ENCODE assay signal across 16 cellular contexts in genomic region chr13:30364133-30364532, GRCh38. TPM values are rescaled to one million over a fixed set of nuclear protein-coding genes. Genes with fewer than 3 reads are reported as not detected.
DNase-seq lines count a peak whose midpoint lies in the region; ATAC-seq, FAIRE-seq and TF ChIP-seq lines count a peak whose summit lies in the region.
"Had no signal": no experiment of that assay in that cellular context is flagged by ENCODE, and none has a peak within 500 bp of the region (broad histone marks: within the 10 kb centered on the region; RNA-seq: fewer than 3 reads in every experiment).

No MANE protein-coding gene starts in this region.

- H3K27ac Mint-ChIP-seq in progenitor cell of endocrine pancreas = peak overlapping the region; percentile 24
- H3K27ac Mint-ChIP-seq: CD4-positive, alpha-beta memory T cell; stimulated activated memory B cell treated with anti-CD40 and anti-IgM and Interleukin-4, amounts not matched to agents 10 μg/mL and 1 μg/mL and 100 μg/mL, for 72 hours had no signal

- H3K4me1 Mint-ChIP-seq in progenitor cell of endocrine pancreas (ENCODE audit: low read depth) = peaks cover 12% of the 10 kb centered on the region

- no peaks in the 10 kb centered on the region for H3K36me3 Mint-ChIP-seq in progenitor cell of endocrine pancreas (ENCODE audit: insufficient read depth)

- ATAC-seq in HG03135 (IDR thresholded peaks at IDR 0.05; ENCODE audit: unreplicated experiment) = no peak
- ATAC-seq: stimulated activated memory B cell treated with anti-CD40 and anti-IgM and Interleukin-4, amounts not matched to agents 10 μg/mL and 1 μg/mL and 100 μg/mL, for 72 hours had no signal

- TF ChIP-seq CTCF in fibroblast of the aortic adventitia (IDR thresholded peaks at IDR 0.05; ENCODE audit: insufficient read depth, low read length) (no peak), progenitor cell of endocrine pancreas (IDR thresholded peaks at IDR 0.05; ENCODE audit: unreplicated experiment) (no peak)

- H3K27ac ChIP-seq in substantia nigra (ENCODE audit: low read depth, low read length, poor library complexity, severe bottlenecking) = no peak overlapping the region
- H3K27ac ChIP-seq: brain microvascular endothelial cell, RWPE1 had no signal

- no peak for FAIRE-seq in GM19239 (lab: Jason Lieb, UNC)

- H3K4me3 Mint-ChIP-seq in progenitor cell of endocrine pancreas (ENCODE audit: low read depth) = no peak overlapping the region
- H3K4me3 Mint-ChIP-seq: CD4-positive, alpha-beta memory T cell; stimulated activated memory B cell treated with anti-CD40 and anti-IgM and Interleukin-4, amounts not matched to agents 10 μg/mL and 1 μg/mL and 100 μg/mL, for 72 hours had no signal

- peaks cover 7% of the 10 kb centered on the region for H3K27me3 Mint-ChIP-seq in progenitor cell of endocrine pancreas
- H3K27me3 Mint-ChIP-seq: CD4-positive, alpha-beta memory T cell; stimulated activated memory B cell treated with anti-CD40 and anti-IgM and Interleukin-4, amounts not matched to agents 10 μg/mL and 1 μg/mL and 100 μg/mL, for 72 hours had no signal

- peak; percentile 27 for DNase-seq in EL
- DNase-seq in SK-N-DZ (ENCODE audit: low spot score) = peak; percentile 78
- DNase-seq in fibroblast of the aortic adventitia (ENCODE audit: low read depth) = peak; percentile 45
- no peak for DNase-seq in progenitor cell of endocrine pancreas (ENCODE audit: low spot score, unreplicated experiment)
- no peak for DNase-seq in GM19239 (ENCODE audit: insufficient read length, low spot score)
- DNase-seq in SIG-M5 treated with dmso at 0.1 percent for 504 hours (lab: John Stamatoyannopoulos, UW; ENCODE audit: unreplicated experiment) = no peak
- DNase-seq in substantia nigra (lab: John Stamatoyannopoulos, UW) = no peak
- DNase-seq: brain microvascular endothelial cell; CD4-positive, alpha-beta memory T cell; NCI-H524; stimulated activated CD4-positive, alpha-beta T cell treated with anti-CD3 and anti-CD28 coated beads, Interleukin-4, amount 100 ng/mL, for 1 hour; T1000 had no signal

- no peaks in the 10 kb centered on the region for H3K9me3 Mint-ChIP-seq in progenitor cell of endocrine pancreas (ENCODE audit: low read depth)
- H3K9me3 Mint-ChIP-seq: CD4-positive, alpha-beta memory T cell; stimulated activated memory B cell treated with anti-CD40 and anti-IgM and Interleukin-4, amounts not matched to agents 10 μg/mL and 1 μg/mL and 100 μg/mL, for 72 hours had no signal

- no peak overlapping the region for H3K4me3 ChIP-seq in fibroblast of the aortic adventitia (ENCODE audit: low read depth, low read length)

RNA-seq across cellular contexts. Expression of gene KATNAL1, which starts 56.8 kb away (rescaled TPM):
- 12.9 and 14.1 TPM in 2 replicates for polyA plus RNA-seq in SK-N-DZ (2014; cell fraction: cytosol; rRNA removed)
- polyA plus RNA-seq in SK-N-DZ (2014; cell fraction: nucleus; rRNA removed) = 7.2 and 7.7 TPM in 2 replicates
- total RNA-seq in fibroblast of the aortic adventitia (ENCODE audit: low replicate concordance) = 38.7 and 61.2 TPM in 2 replicates
- 22.7 and 25.9 TPM in 2 replicates for total RNA-seq in progenitor cell of endocrine pancreas

RNA-seq across cellular contexts. Expression of gene UBE2L5, which starts 58.2 kb away (rescaled TPM):
- not detected in 2 replicates for polyA plus RNA-seq in SK-N-DZ (2014; cell fraction: cytosol; rRNA removed)
- not detected in 2 replicates for polyA plus RNA-seq in SK-N-DZ (2014; cell fraction: nucleus; rRNA removed)
- total RNA-seq in fibroblast of the aortic adventitia (ENCODE audit: low replicate concordance) (under 0.01 TPM in 1 of 2 replicates, not detected in the other), progenitor cell of endocrine pancreas (not detected in 2 replicates)
- total RNA-seq: CD4-positive, alpha-beta memory T cell; mononuclear cell had no signal
- polyA plus RNA-seq: CD4-positive, alpha-beta memory T cell had no signal

Comparison
In these comparisons a context has a peak if more than half of its experiments do, and no peak if none do; other contexts are left out.
1. DNase-seq: peak in EL (single experiment), SK-N-DZ (single experiment) and fibroblast of the aortic adventitia (single experiment); none in progenitor cell of endocrine pancreas (single experiment), GM19239 (single experiment), SIG-M5 treated with dmso at 0.1 percent for 504 hours (single experiment) and substantia nigra (0 of 49).